31 cellular contexts compared by ENCODE assay signal in the genomic region with DNA sequence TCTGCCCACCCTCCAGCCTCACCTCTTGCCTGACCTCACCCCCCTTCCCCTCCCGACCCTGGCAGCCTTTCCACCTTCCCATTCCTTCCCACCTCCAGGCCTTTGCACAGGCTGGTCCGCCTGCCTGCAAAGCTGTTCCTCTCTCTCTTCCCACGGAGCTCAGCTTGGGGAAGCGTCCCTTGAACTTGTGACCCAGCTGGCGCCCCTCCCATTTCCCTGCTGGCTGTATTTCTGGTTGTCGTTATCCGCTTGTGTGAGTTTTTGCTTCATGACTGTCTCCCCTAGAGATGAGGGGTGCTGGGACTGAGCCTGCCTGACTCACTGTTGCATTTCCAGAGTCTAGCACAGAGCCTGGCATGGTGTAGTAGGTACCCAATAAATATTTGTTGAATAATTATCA. TPM values are rescaled to one million over a fixed set of nuclear protein-coding genes. Genes with fewer than 3 reads are reported as not detected.
DNase-seq lines count a peak whose midpoint lies in the region; TF ChIP-seq lines count a peak whose summit lies in the region.
"Had no signal": no experiment of that assay in that cellular context is flagged by ENCODE, and none has a peak within 500 bp of the region (broad histone marks: within the 10 kb centered on the region; RNA-seq: fewer than 3 reads in every experiment).

No MANE protein-coding gene starts in this region.

- H3K4me1 ChIP-seq in ovary (ENCODE audit: insufficient read depth) (no peaks in the 10 kb centered on the region), stomach (no peaks in the 10 kb centered on the region)
- H3K4me1 ChIP-seq: A549, breast epithelium, gastrocnemius medialis, psoas muscle, vagina had no signal

- no TSS peak for BruUV-seq in Calu3 (replicated peaks; lab: Mats Ljungman, UMichigan)

- TF ChIP-seq CTCF in cardiac fibroblast (IDR thresholded peaks at IDR 0.05; ENCODE audit: low read depth, low read length): no peak
- TF ChIP-seq CTCF in ovary (IDR thresholded peaks at IDR 0.05): no peak
- no peak for TF ChIP-seq CTCF in Calu3 (IDR thresholded peaks at IDR 0.05; ENCODE audit: unreplicated experiment)
- TF ChIP-seq CTCF in stomach (IDR thresholded peaks at IDR 0.05): no peak

- no peak overlapping the region for H3K4me3 Mint-ChIP-seq in Calu3 (ENCODE audit: low read depth, unreplicated experiment)
- H3K4me3 Mint-ChIP-seq: activated naive CD4-positive, alpha-beta T cell treated with anti-CD3 and anti-CD28 coated beads, Interleukin-2, amount 50 U/mL, for 24 hours; activated T-helper 17 cell treated with anti-CD3 and anti-CD28 coated beads, Interleukin-2, amount 50 U/mL, for 72 hours; CD8-positive, alpha-beta T cell had no signal

- peaks cover 68% of the 10 kb centered on the region for H3K27me3 Mint-ChIP-seq in Calu3 (ENCODE audit: unreplicated experiment)

- TF ChIP-seq POLR2A in ovary (IDR thresholded peaks at IDR 0.05): no peak
- TF ChIP-seq POLR2A in stomach (IDR thresholded peaks at IDR 0.05): no peak

- H3K36me3 ChIP-seq in MG63 (no peaks in the 10 kb centered on the region), ovary (no peaks in the 10 kb centered on the region), stomach (no peaks in the 10 kb centered on the region)
- H3K36me3 ChIP-seq: breast epithelium, gastrocnemius medialis, vagina had no signal

- H3K9me3 ChIP-seq in MG63: no peaks in the 10 kb centered on the region
- no peaks in the 10 kb centered on the region for H3K9me3 ChIP-seq in ovary
- H3K9me3 ChIP-seq in stomach: no peaks in the 10 kb centered on the region
- H3K9me3 ChIP-seq: A549, breast epithelium, gastrocnemius medialis, psoas muscle, vagina had no signal

- H3K27ac ChIP-seq in ovary: no peak overlapping the region
- H3K27ac ChIP-seq in stomach: no peak overlapping the region
- H3K27ac ChIP-seq: A549, breast epithelium, coronary artery, gastrocnemius medialis, hepatocyte, psoas muscle, vagina had no signal

- no peak overlapping the region for H3K27ac Mint-ChIP-seq in Calu3 (ENCODE audit: unreplicated experiment)
- H3K27ac Mint-ChIP-seq: activated naive CD4-positive, alpha-beta T cell treated with anti-CD3 and anti-CD28 coated beads, Interleukin-2, amount 50 U/mL, for 24 hours; activated T-helper 17 cell treated with anti-CD3 and anti-CD28 coated beads, Interleukin-2, amount 50 U/mL, for 72 hours; CD8-positive, alpha-beta T cell had no signal

- no peak overlapping the region for H3K4me3 ChIP-seq in MG63
- no peak overlapping the region for H3K4me3 ChIP-seq in cardiac fibroblast (replicated peaks in 1 of 2; ENCODE audit: low read depth in 2 of 2, low read length in 2 of 2)
- no peak overlapping the region for H3K4me3 ChIP-seq in ovary
- H3K4me3 ChIP-seq in stomach: no peak overlapping the region
- H3K4me3 ChIP-seq: A549, breast epithelium, coronary artery, gastrocnemius medialis, hepatocyte, K562, psoas muscle, vagina had no signal

- DNase-seq in CD1c-positive myeloid dendritic cell (ENCODE audit: extremely low spot score) (peak; percentile 66), MG63 (peak; percentile 37), cardiac fibroblast (ENCODE audit: low read depth in 2 of 2) (peak; percentile 23 to 43), ovary (peak in 3 of 5 donors; percentile 43 to 48 (median 45)), NCI-H345 treated with DMSO at 0.1 percent for 48 hours (lab: John Stamatoyannopoulos, UW; ENCODE audit: unreplicated experiment) (no peak), COLO829 (ENCODE audit: low spot score) (no peak), Calu3 (no peak), stomach (no peak)
- DNase-seq: activated CD4-positive, alpha-beta T cell treated with anti-CD3 and anti-CD28 coated beads, Interleukin-2, amount 50 U/mL, for 4 hours; activated CD4-positive, CD25-positive, alpha-beta regulatory T cell; activated CD8-positive, alpha-beta memory T cell treated with anti-CD3 and anti-CD28 coated beads, Interleukin-2, amount 50 U/mL, for 4 hours; amygdala; CD8-positive, alpha-beta T cell; DMS153; gastrocnemius medialis; mesenchymal stem cell; NCI-H1694; psoas muscle; SIG-M5; stimulated activated naive CD8-positive, alpha-beta T cell treated with anti-CD3 and anti-CD28 coated beads, Interleukin-15, Interleukin-2, amounts not matched to agents 100 U/mL and 50 U/mL, for 24 hours; SW 1271; T-helper 9 cell had no signal

- WGBS in ovary, 3 donors: 17 to 21% (median 20%) methylated on average over 7 of the region's 7 CpGs
- WGBS in stomach, 5 donors: 34 to 63% (median 62%) methylated on average over 7 of the region's 7 CpGs

- intact Hi-C loops in ovary (cut with DNase I): no loop called here
- intact Hi-C loops in Calu3 (cut with micrococcal nuclease; ENCODE audit: unreplicated experiment): no loop called here
- intact Hi-C loops in stomach (cut with DNase I; ENCODE audit: low total_unique reads): no loop called here

- no peaks in the 10 kb centered on the region for H3K4me1 Mint-ChIP-seq in Calu3 (ENCODE audit: low read depth, unreplicated experiment)
- H3K4me1 Mint-ChIP-seq: activated naive CD4-positive, alpha-beta T cell treated with anti-CD3 and anti-CD28 coated beads, Interleukin-2, amount 50 U/mL, for 24 hours; activated T-helper 17 cell treated with anti-CD3 and anti-CD28 coated beads, Interleukin-2, amount 50 U/mL, for 72 hours had no signal

- no peaks in the 10 kb centered on the region for H3K36me3 Mint-ChIP-seq in Calu3 (ENCODE audit: insufficient read depth, unreplicated experiment)
- H3K36me3 Mint-ChIP-seq: activated naive CD4-positive, alpha-beta T cell treated with anti-CD3 and anti-CD28 coated beads, Interleukin-2, amount 50 U/mL, for 24 hours; CD8-positive, alpha-beta T cell had no signal

- no peaks in the 10 kb centered on the region for H3K27me3 ChIP-seq in MG63
- H3K27me3 ChIP-seq in ovary: no peaks in the 10 kb centered on the region
- H3K27me3 ChIP-seq in stomach: peaks cover 0 to 14% (median 0%) of the 10 kb centered on the region in 3 donors
- H3K27me3 ChIP-seq: breast epithelium, hepatocyte, vagina had no signal

- no peaks in the 10 kb centered on the region for H3K9me3 Mint-ChIP-seq in Calu3 (ENCODE audit: low read depth, unreplicated experiment)
- H3K9me3 Mint-ChIP-seq: activated naive CD4-positive, alpha-beta T cell treated with anti-CD3 and anti-CD28 coated beads, Interleukin-2, amount 50 U/mL, for 24 hours; activated T-helper 17 cell treated with anti-CD3 and anti-CD28 coated beads, Interleukin-2, amount 50 U/mL, for 72 hours; CD8-positive, alpha-beta T cell had no signal

- CTCF ChIA-PET in Calu3 (lab: Charles Lee): no interaction called here

- TF ChIP-seq EP300 in ovary (IDR thresholded peaks at IDR 0.05) (no peak), stomach (IDR thresholded peaks at IDR 0.05) (no peak)

RNA-seq across cellular contexts. Expression of a gene that starts 32.5 kb away (rescaled TPM):
- total RNA-seq in MG63 (2014; rRNA removed; shearing (Covaris generic); ENCODE audit: low replicate concordance): 0.81 and 4.0 TPM in 2 replicates
- total RNA-seq in ovary: 10 to 100 TPM in 1 of 7 donors, 1 to 10 TPM in 2, under 1 TPM in 3, not detected in 1; 0.12 to 23.0 (median 0.98) TPM
- under 1 TPM in 1 of 2 donors, not detected in 1; 0.15 TPM for polyA plus RNA-seq in ovary
- total RNA-seq in Calu3 (2022): 0.71 and 2.8 TPM in 2 replicates
- 10 to 100 TPM in 2 of 5 donors, 1 to 10 TPM in 1, not detected in 2; 2.6 to 18.3 (median 16.7) TPM for total RNA-seq in stomach
- 1 to 10 TPM; 1.1 to 3.7 (median 3.1) TPM for polyA plus RNA-seq in stomach
- total RNA-seq: activated T-helper 17 cell treated with anti-CD3 and anti-CD28 coated beads, Interleukin-2, amount 50 U/mL, for 72 hours; CD8-positive, alpha-beta T cell; HT-29; K562; vagina had no signal
- polyA plus RNA-seq: K562 had no signal

Comparison
In these comparisons a context has a peak if more than half of its experiments do, and no peak if none do; other contexts are left out.
1. DNase-seq: peak in CD1c-positive myeloid dendritic cell (single experiment), MG63 (single experiment), cardiac fibroblast (2 of 2) and ovary (3 of 5); none in NCI-H345 treated with DMSO at 0.1 percent for 48 hours (single experiment), COLO829 (single experiment), Calu3 (single experiment) and stomach (single experiment).